Comparison of ENCODE assay signal across 10 cellular contexts in the genomic region with DNA sequence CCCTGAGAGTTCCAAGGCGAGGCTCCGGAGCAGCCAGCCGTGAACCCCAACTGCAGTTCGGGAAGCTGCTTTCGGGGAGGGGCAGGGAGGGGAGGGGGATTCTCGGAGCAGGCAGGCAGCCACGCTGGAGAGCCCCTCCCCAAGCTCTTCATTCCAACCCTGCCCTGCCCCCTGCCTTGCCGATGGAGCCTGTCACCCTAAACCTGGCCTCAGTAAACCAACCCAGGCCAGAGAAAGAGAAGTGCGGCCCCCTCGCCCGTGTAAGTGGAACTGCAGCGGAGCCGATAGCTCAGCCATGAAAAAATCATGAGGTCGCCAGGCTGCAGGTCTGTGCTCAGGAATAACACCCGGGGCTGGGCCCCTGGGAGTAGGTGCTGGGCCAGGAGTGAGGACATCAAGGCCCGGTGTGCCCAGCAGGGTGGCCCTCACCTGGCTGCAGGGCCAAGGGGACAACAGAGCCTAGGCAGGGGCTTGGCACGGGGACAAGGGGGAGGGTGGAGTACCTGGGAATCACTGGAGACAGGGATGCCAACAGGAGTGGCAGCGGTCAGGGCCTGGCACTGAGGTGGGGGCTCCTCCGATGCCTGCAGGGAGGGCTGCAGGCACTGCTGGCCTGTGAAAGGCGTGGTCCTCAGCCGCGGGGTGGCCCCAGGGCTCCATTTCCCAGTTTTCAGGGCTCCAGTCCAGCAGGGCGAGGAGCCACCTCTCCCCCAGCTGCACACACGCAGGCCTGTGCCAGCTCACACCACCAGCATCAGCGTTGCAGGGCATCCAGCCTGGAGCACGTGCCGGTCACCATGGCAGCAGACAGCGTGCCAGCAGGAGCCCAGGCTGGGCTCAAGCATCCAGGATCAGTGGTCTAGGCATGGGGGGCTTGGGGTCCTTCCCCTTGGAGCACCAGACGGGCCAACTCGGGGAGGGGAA. TPM values are rescaled to one million over a fixed set of nuclear protein-coding genes. Genes with fewer than 3 reads are reported as not detected.
DNase-seq lines count a peak whose midpoint lies in the region; ATAC-seq and TF ChIP-seq lines count a peak whose summit lies in the region.
"Had no signal": no experiment of that assay in that cellular context is flagged by ENCODE, and none has a peak within 500 bp of the region (broad histone marks: within the 10 kb centered on the region; RNA-seq: fewer than 3 reads in every experiment).

No MANE protein-coding gene starts in this region.

- no peak overlapping the region for H3K4me2 ChIP-seq in Loucy (ENCODE audit: low read depth, low read length, poor library complexity, severe bottlenecking)

- peak; percentile 15; the same call in 1 of the 2 replicates for TF ChIP-seq CTCF in Loucy (conservative IDR thresholded peaks at IDR 0.05; ENCODE audit: low read length)

- no peaks in the 10 kb centered on the region for H3K9me2 ChIP-seq in Loucy (replicated peaks; ENCODE audit: low read depth, low read length)

- peaks cover 12% of the 10 kb centered on the region for H3K4me1 ChIP-seq in Loucy (ENCODE audit: insufficient read depth, low read length, poor library complexity, severe bottlenecking)

- H3K9ac ChIP-seq in Loucy (ENCODE audit: low read depth, low read length, poor library complexity, severe bottlenecking) = no peak overlapping the region

- H4K20me1 ChIP-seq in Loucy (ENCODE audit: insufficient read depth, low read length, poor library complexity, severe bottlenecking) = no peaks in the 10 kb centered on the region

- peaks cover 0 to 5% of the 10 kb centered on the region in 2 donors for H3K4me1 Mint-ChIP-seq in natural killer cell treated with Interleukin-12 subunit alpha and Interleukin-12 subunit beta and Interleukin-15 and Interleukin-18, amount 100 ng/mL, for 72 hours (ENCODE audit: low read depth in 2 of 2)

- no peaks in the 10 kb centered on the region for H3K27me3 ChIP-seq in Loucy (ENCODE audit: insufficient read depth, low read length, poor library complexity, severe bottlenecking)

- ATAC-seq in natural killer cell treated with Interleukin-12 subunit alpha and Interleukin-12 subunit beta and Interleukin-15 and Interleukin-18, amount 100 ng/mL, for 72 hours = no peak

- H3K4me3 ChIP-seq in Loucy (ENCODE audit: low read length, poor library complexity, severe bottlenecking) = no peak overlapping the region

- H3K79me2 ChIP-seq in Loucy (ENCODE audit: insufficient read depth, low read length) = no peaks in the 10 kb centered on the region

- H3K27ac Mint-ChIP-seq in natural killer cell treated with Interleukin-12 subunit alpha and Interleukin-12 subunit beta and Interleukin-15 and Interleukin-18, amount 100 ng/mL, for 72 hours = no peak overlapping the region

- no peaks in the 10 kb centered on the region for H3K36me3 ChIP-seq in Loucy (ENCODE audit: insufficient read depth, low read length)
- H3K36me3 ChIP-seq: neutrophil had no signal

- H3K36me3 Mint-ChIP-seq in natural killer cell treated with Interleukin-12 subunit alpha and Interleukin-12 subunit beta and Interleukin-15 and Interleukin-18, amount 100 ng/mL, for 72 hours = no peaks in the 10 kb centered on the region

- no peaks in the 10 kb centered on the region for H3K9me3 ChIP-seq in Loucy (ENCODE audit: insufficient read depth, low read depth, low read length)
- H3K9me3 ChIP-seq: neutrophil had no signal

- H3F3A ChIP-seq in Loucy (ENCODE audit: low read depth) = peaks cover 5% of the 10 kb centered on the region; the same call in 1 of the 2 replicates

- DNase-seq in Ammon's horn (ENCODE audit: low spot score) (peak; percentile 76), amygdala (lab: John Stamatoyannopoulos, UW) (peak in 44 of 56 donors; percentile 7 to 76 (median 49)), inferior parietal cortex (ENCODE audit: extremely low spot score) (peak; percentile 15), GDM1 (lab: John Stamatoyannopoulos, UW) (no peak), foreskin melanocyte (no peak)
- no peak for DNase-seq in activated CD4-positive, CD25-positive, alpha-beta regulatory T cell (lab: John Stamatoyannopoulos, UW)
- no peak for DNase-seq in natural killer cell treated with Interleukin-12 subunit alpha and Interleukin-12 subunit beta and Interleukin-15 and Interleukin-18, amount 100 ng/mL, for 72 hours (ENCODE audit: low spot score)
- DNase-seq: activated naive CD4-positive, alpha-beta T cell treated with Interleukin-2 at 50 U/mL for 16 hours had no signal

- no peak overlapping the region for H3K4me3 Mint-ChIP-seq in natural killer cell treated with Interleukin-12 subunit alpha and Interleukin-12 subunit beta and Interleukin-15 and Interleukin-18, amount 100 ng/mL, for 72 hours

- H2AFZ ChIP-seq in Loucy (ENCODE audit: low read length) = no peak overlapping the region

- H3K9me3 Mint-ChIP-seq in natural killer cell treated with Interleukin-12 subunit alpha and Interleukin-12 subunit beta and Interleukin-15 and Interleukin-18, amount 100 ng/mL, for 72 hours = no peaks in the 10 kb centered on the region

- H3K27me3 Mint-ChIP-seq in natural killer cell treated with Interleukin-12 subunit alpha and Interleukin-12 subunit beta and Interleukin-15 and Interleukin-18, amount 100 ng/mL, for 72 hours = peaks cover 0 to 2% of the 10 kb centered on the region in 2 donors

RNA-seq across cellular contexts. Expression of a gene that starts 4.8 kb away (rescaled TPM):
- under 1 TPM; 0.21 to 0.64 TPM for total RNA-seq in natural killer cell treated with Interleukin-12 subunit alpha and Interleukin-12 subunit beta and Interleukin-15 and Interleukin-18, amount 100 ng/mL, for 72 hours

RNA-seq across cellular contexts. Expression of a gene that starts 10.8 kb away (rescaled TPM):
- 1,000 to 10,000 TPM; 4,962 to 5,145 TPM for total RNA-seq in natural killer cell treated with Interleukin-12 subunit alpha and Interleukin-12 subunit beta and Interleukin-15 and Interleukin-18, amount 100 ng/mL, for 72 hours

RNA-seq across cellular contexts. Expression of a gene that starts 28.8 kb away (rescaled TPM):
- 10 to 100 TPM; 35.5 to 76.6 TPM for total RNA-seq in natural killer cell treated with Interleukin-12 subunit alpha and Interleukin-12 subunit beta and Interleukin-15 and Interleukin-18, amount 100 ng/mL, for 72 hours

Comparison
In these comparisons a context has a peak if more than half of its experiments do, and no peak if none do; other contexts are left out.
1. DNase-seq: peak in Ammon's horn (single experiment), amygdala (44 of 56) and inferior parietal cortex (single experiment); none in activated CD4-positive, CD25-positive, alpha-beta regulatory T cell (0 of 4), natural killer cell treated with Interleukin-12 subunit alpha and Interleukin-12 subunit beta and Interleukin-15 and Interleukin-18, amount 100 ng/mL, for 72 hours (single experiment), GDM1 (single experiment) and foreskin melanocyte (single experiment).